ENCODE assay signal across 11 cellular contexts in the genomic region with DNA sequence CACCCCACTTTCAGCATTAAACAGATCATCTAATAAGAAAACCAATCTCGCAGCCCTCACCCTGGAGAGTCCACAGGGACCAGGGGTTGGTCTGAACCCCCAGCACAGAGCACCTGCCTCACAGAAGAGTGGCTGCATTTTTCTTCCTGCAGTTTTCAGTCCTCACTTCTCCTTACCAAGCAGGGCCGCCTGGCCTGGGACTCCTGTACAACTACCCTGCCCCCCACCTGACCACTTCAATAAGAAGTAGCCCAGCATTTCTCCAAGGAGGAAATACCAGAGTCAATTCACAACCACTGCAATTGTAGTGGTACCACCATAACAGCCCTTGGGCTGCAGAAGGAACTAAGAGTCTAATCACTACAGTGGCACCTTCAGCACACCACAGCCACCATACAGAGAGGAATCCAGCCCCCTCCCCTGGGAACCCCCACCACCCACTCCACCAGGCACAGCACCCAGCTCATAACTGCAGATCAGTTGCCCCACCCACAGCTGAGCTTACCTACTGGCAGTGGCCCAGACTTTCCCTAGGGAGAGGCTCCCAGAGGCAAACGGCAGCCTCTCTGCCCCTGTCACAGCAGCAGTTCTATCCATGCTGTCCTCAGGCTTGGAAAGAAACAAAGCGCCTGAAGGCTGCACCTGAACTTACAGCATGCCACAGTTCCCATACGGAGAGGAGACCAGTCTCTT. TPM values are rescaled to one million over a fixed set of nuclear protein-coding genes. Genes with fewer than 3 reads are reported as not detected.
DNase-seq lines count a peak whose midpoint lies in the region; ATAC-seq, FAIRE-seq and TF ChIP-seq lines count a peak whose summit lies in the region.
"Not testable (repeated sequence)": the region's sequence is repeated elsewhere in the genome, so short reads cannot be mapped to it uniquely, and the experiment has no call there.
"Had no signal": no experiment of that assay in that cellular context is flagged by ENCODE, and none has a peak within 500 bp of the region (broad histone marks: within the 10 kb centered on the region; RNA-seq: fewer than 3 reads in every experiment).

No MANE protein-coding gene starts in this region.

- H3K4me1 Mint-ChIP-seq in WTC11; stimulated activated memory B cell treated with anti-CD40 and anti-IgM and Interleukin-4, amounts not matched to agents 10 μg/mL and 1 μg/mL and 100 μg/mL, for 72 hours: not testable (repeated sequence)

- H3K9me1 ChIP-seq in K562 (ENCODE audit: control insufficient read depth, insufficient read depth, low read length): not testable (repeated sequence)

- in situ Hi-C loops in K562 (cut with MboI): not testable (repeated sequence)

- H3K36me3 ChIP-seq in K562 (ENCODE audit: control insufficient read depth, insufficient read depth, low read length); lung (ENCODE audit: control insufficient read depth in 2 of 2, insufficient read depth in 2 of 2, low read length in 2 of 2): not testable (repeated sequence)

- ATAC-seq in WTC11 (peak; percentile 38), K562 (peak; percentile 91), left lobe of liver (peak; percentile 26), lung (ENCODE audit: insufficient read depth, low FRiP score) (peak; percentile 69)
- peak; percentile 39 for ATAC-seq in stimulated activated memory B cell treated with anti-CD40 and anti-IgM and Interleukin-4, amounts not matched to agents 10 μg/mL and 1 μg/mL and 100 μg/mL, for 72 hours

- H3K4me3 ChIP-seq in K562, lung: not testable (repeated sequence)

- CTCF ChIA-PET in WTC11 (lab: Charles Lee); K562 (lab: Yijun Ruan, JAX; ENCODE audit: low intra/inter-chr PET ratio): not testable (repeated sequence)

- TF ChIP-seq RAD21 in K562 (CRISPR knock-in tag; conservative IDR thresholded peaks at IDR 0.05 in 1 of 2, IDR thresholded peaks at IDR 0.05 in 1 of 2): not testable (repeated sequence)

- not testable (repeated sequence) for DNase-seq in WTC11 (ENCODE audit: low spot score); K562 (ENCODE audit: extremely low read depth in 1 of 4, low spot score in 3 of 4); left lobe of liver (ENCODE audit: low spot score); lung (ENCODE audit: low spot score)

- POLR2A ChIA-PET in WTC11 (lab: Charles Lee); K562 (lab: Yijun Ruan, JAX): not testable (repeated sequence)

- not testable (repeated sequence) for TF ChIP-seq CTCF in WTC11 (IDR thresholded peaks at IDR 0.05); K562 (IDR thresholded peaks at IDR 0.05 in 2 of 3, conservative IDR thresholded peaks at IDR 0.05 in 1 of 3; ENCODE audit: insufficient read depth in 2 of 3, low read depth in 1 of 3, low read length in 3 of 3); lung (IDR thresholded peaks at IDR 0.05; ENCODE audit: control extremely low read depth, extremely low read depth)

- H3K27me3 Mint-ChIP-seq in WTC11 (ENCODE audit: low read depth); stimulated activated memory B cell treated with anti-CD40 and anti-IgM and Interleukin-4, amounts not matched to agents 10 μg/mL and 1 μg/mL and 100 μg/mL, for 72 hours: not testable (repeated sequence)

- not testable (repeated sequence) for FAIRE-seq in K562 (lab: Jason Lieb, UNC)

- not testable (repeated sequence) for TF ChIP-seq EP300 in K562 (IDR thresholded peaks at IDR 0.05; ENCODE audit: low read length)

- H3K4me2 ChIP-seq in K562 (ENCODE audit: insufficient read depth, low read length): not testable (repeated sequence)

- not testable (repeated sequence) for H3K4me1 ChIP-seq in K562 (replicated peaks in 1 of 2; ENCODE audit: control insufficient read depth in 2 of 2, insufficient read depth in 2 of 2, low read length in 2 of 2); lung (ENCODE audit: control insufficient read depth in 2 of 2, insufficient read depth in 2 of 2, low read length in 2 of 2)

- not testable (repeated sequence) for H4K20me1 ChIP-seq in K562 (replicated peaks; ENCODE audit: control insufficient read depth, insufficient read depth, low read length)

- not testable (repeated sequence) for H3K27ac ChIP-seq in K562 (ENCODE audit: extremely low read depth, low read depth, low read length); lung (ENCODE audit: low read depth in 1 of 2, low read length in 1 of 2)

- H3K9ac ChIP-seq in K562 (ENCODE audit: insufficient read depth in 1 of 2, low read depth in 2 of 2, low read length in 2 of 2): not testable (repeated sequence)

- TF ChIP-seq POLR2A in K562 (conservative IDR thresholded peaks at IDR 0.05): not testable (repeated sequence)

- not testable (repeated sequence) for H3K27ac Mint-ChIP-seq in WTC11; stimulated activated memory B cell treated with anti-CD40 and anti-IgM and Interleukin-4, amounts not matched to agents 10 μg/mL and 1 μg/mL and 100 μg/mL, for 72 hours

- H3K9me3 ChIP-seq in K562 (replicated peaks; ENCODE audit: control insufficient read depth, insufficient read depth, low read depth, low read length); lung (ENCODE audit: control insufficient read depth in 2 of 2, insufficient read depth in 1 of 2, low read length in 1 of 2): not testable (repeated sequence)

- not testable (repeated sequence) for H3K9me3 Mint-ChIP-seq in WTC11; stimulated activated memory B cell treated with anti-CD40 and anti-IgM and Interleukin-4, amounts not matched to agents 10 μg/mL and 1 μg/mL and 100 μg/mL, for 72 hours

- not testable (repeated sequence) for H2AFZ ChIP-seq in K562 (ENCODE audit: low read depth, low read length)

- not testable (repeated sequence) for H3K4me3 Mint-ChIP-seq in WTC11; stimulated activated memory B cell treated with anti-CD40 and anti-IgM and Interleukin-4, amounts not matched to agents 10 μg/mL and 1 μg/mL and 100 μg/mL, for 72 hours

- not testable (repeated sequence) for BruUV-seq in K562 (replicated peaks; lab: Mats Ljungman, UMichigan)

- not testable (repeated sequence) for H3K79me2 ChIP-seq in K562 (ENCODE audit: control insufficient read depth, insufficient read depth, low read length)

- intact Hi-C loops in K562 (cut with micrococcal nuclease): not testable (repeated sequence)

- not testable (repeated sequence) for H3K36me3 Mint-ChIP-seq in WTC11; stimulated activated memory B cell treated with anti-CD40 and anti-IgM and Interleukin-4, amounts not matched to agents 10 μg/mL and 1 μg/mL and 100 μg/mL, for 72 hours

- not testable (repeated sequence) for H3K27me3 ChIP-seq in K562 (ENCODE audit: control insufficient read depth in 2 of 2, insufficient read depth in 2 of 2, low read length in 2 of 2); lung (ENCODE audit: control insufficient read depth, insufficient read depth)

- WGBS in K562 (ENCODE audit: insufficient coverage, low coverage, missing lambda C conversion rate): 57% methylated on average over 1 of the region's 5 CpGs
- 43 to 67% methylated on average over 1 of the region's 5 CpGs for WGBS in lung, 2 donors

RNA-seq across cellular contexts. Expression of gene OR4F17, which starts 13.7 kb away (rescaled TPM):
- total RNA-seq in WTC11 (2021): 0.22 to 0.25 TPM in 2 of 3 replicates, not detected in the other
- total RNA-seq in K562 (2011; cell fraction: chromatin; rRNA removed; ENCODE audit: low replicate concordance): 0.39 and 1.3 TPM in 2 replicates
- total RNA-seq in K562 (2011; cell fraction: nucleolus; rRNA removed): not detected in 2 replicates
- 1.4 TPM in 1 of 2 replicates, not detected in the other for total RNA-seq in K562 (2011; cell fraction: nucleoplasm; rRNA removed)
- total RNA-seq in K562 (2014; rRNA removed): not detected in 2 replicates
- total RNA-seq in K562 (2014; rRNA removed; fragmentation: Illumina TruSeq; extraction: Trizol): 0.15 TPM in 1 of 2 replicates, not detected in the other
- total RNA-seq in K562 (2015; rRNA removed; fragmentation: Illumina TruSeq; extraction: Trizol): not detected in 2 replicates
- not detected in 2 replicates for total RNA-seq in K562 (2021)
- polyA plus RNA-seq in K562 (2011; rRNA removed): not detected in 2 replicates
- polyA plus RNA-seq in K562 (2011; cell fraction: cytosol; rRNA removed): not detected in 2 replicates
- not detected in 2 replicates for polyA plus RNA-seq in K562 (2011; cell fraction: nucleus; rRNA removed)
- polyA plus RNA-seq in K562 (2012): 0.10 and 0.37 TPM in 2 replicates
- polyA plus RNA-seq in K562 (2014; fragmentation: Illumina TruSeq; extraction: Trizol): not detected in 2 replicates
- 1 to 10 TPM in 1 of 2 experiments, under 1 TPM in 1; 0.08 to 1.4 TPM for polyA plus RNA-seq in K562 (2014; fragmentation: Nextera tagmentation; extraction: Ambion mirVana)
- not detected in 2 replicates for polyA plus RNA-seq in K562 (2014; rRNA removed)
- polyA minus RNA-seq in K562 (2011; rRNA and poly(A)+ RNA removed): 0.12 and 0.39 TPM in 2 replicates
- not detected in 2 replicates for polyA minus RNA-seq in K562 (2011; cell fraction: cytosol; rRNA and poly(A)+ RNA removed)
- 0.33 TPM in 1 of 2 replicates, not detected in the other for polyA minus RNA-seq in K562 (2011; cell fraction: nucleus; rRNA and poly(A)+ RNA removed)
- total RNA-seq in left lobe of liver: not detected
- not detected for total RNA-seq in lung
- polyA plus RNA-seq in lung: not detected
- total RNA-seq: A172; A673; CD4-positive, alpha-beta memory T cell; H7 had no signal
- polyA plus RNA-seq: BJ; CD4-positive, alpha-beta memory T cell; H1 had no signal

Comparison
In these comparisons a context has a peak if more than half of its experiments do, and no peak if none do; other contexts are left out.
1. ATAC-seq: peak in every context shown above with its lines; median percentile 91 in K562; 69 in lung; 39 in stimulated activated memory B cell treated with anti-CD40 and anti-IgM and Interleukin-4, amounts not matched to agents 10 μg/mL and 1 μg/mL and 100 μg/mL, for 72 hours; 38 in WTC11; 26 in left lobe of liver.